ENCODE assay signal across 21 cellular contexts in the genomic region with DNA sequence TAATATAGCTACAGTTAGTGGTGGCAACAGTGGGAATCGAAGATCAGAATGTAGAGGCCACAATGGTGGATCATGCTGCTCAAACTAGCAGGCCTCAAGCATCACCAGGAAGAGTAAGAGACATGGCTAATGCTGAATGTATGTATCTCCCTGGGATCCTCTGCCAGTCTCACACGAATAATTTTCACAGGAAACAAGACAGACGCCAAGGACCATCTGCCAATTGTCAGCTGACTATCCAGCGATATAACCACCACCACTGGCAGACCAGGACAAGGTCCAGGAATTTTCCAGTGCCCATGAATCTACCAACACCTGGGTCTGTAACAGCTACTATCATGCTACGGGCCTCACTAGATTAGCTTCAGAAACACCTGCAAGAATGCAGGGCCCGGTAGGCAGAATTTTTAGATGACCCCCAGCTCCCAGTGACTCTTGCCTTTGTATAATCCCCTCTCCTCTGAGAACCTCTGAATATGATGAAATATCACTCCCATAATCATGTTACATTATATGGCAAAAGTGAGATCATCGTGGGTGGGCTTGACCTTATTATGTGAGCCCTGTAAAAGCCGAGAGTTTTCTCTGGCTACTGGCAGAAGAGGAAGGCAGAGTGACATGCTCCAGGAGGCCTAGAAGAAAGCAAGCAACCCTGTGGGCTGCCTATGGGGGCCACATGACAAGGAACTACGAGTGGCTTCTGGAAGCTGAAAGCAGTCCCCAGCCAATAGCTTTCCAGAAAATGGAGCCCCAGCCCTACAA.
"Had no signal": no experiment of that assay in that cellular context is flagged by ENCODE, and none has a peak within 500 bp of the region (broad histone marks: within the 10 kb centered on the region; RNA-seq: fewer than 3 reads in every experiment).

No MANE protein-coding gene starts in this region.

- H3K9me3 Mint-ChIP-seq: activated naive CD4-positive, alpha-beta T cell treated with anti-CD3 and anti-CD28 coated beads, Interleukin-2, amount 50 U/mL, for 72 hours; activated T-cell treated with anti-CD3 and anti-CD28 coated beads, Interleukin-2, amount 50 U/mL, for 24 hours; natural killer cell treated with Interleukin-12 subunit alpha and Interleukin-12 subunit beta and Interleukin-15 and Interleukin-18, amount 100 ng/mL, for 72 hours had no signal

- H3K27me3 ChIP-seq: esophagus squamous epithelium, foreskin keratinocyte, stomach had no signal

- H3K4me1 ChIP-seq: breast epithelium, esophagus squamous epithelium, foreskin keratinocyte, psoas muscle, stomach had no signal

- H3K36me3 Mint-ChIP-seq: activated CD8-positive, alpha-beta memory T cell treated with anti-CD3 and anti-CD28 coated beads, Interleukin-2, amount 10 ng/mL, durations not matched to agents 7 days and 5 days; activated naive CD4-positive, alpha-beta T cell treated with anti-CD3 and anti-CD28 coated beads, Interleukin-2, amount 50 U/mL, for 72 hours; natural killer cell treated with Interleukin-12 subunit alpha and Interleukin-12 subunit beta and Interleukin-15 and Interleukin-18, amount 100 ng/mL, for 72 hours had no signal

- H3K4me3 Mint-ChIP-seq: activated CD8-positive, alpha-beta memory T cell treated with anti-CD3 and anti-CD28 coated beads, Interleukin-2, amount 10 ng/mL, durations not matched to agents 7 days and 5 days; activated T-cell treated with anti-CD3 and anti-CD28 coated beads, Interleukin-2, amount 50 U/mL, for 24 hours; natural killer cell treated with Interleukin-12 subunit alpha and Interleukin-12 subunit beta and Interleukin-15 and Interleukin-18, amount 100 ng/mL, for 72 hours had no signal

- H3K4me3 ChIP-seq: breast epithelium, dorsolateral prefrontal cortex, esophagus squamous epithelium, heart left ventricle, psoas muscle, stomach, thoracic aorta had no signal

- H3K4me1 Mint-ChIP-seq: activated CD8-positive, alpha-beta memory T cell treated with anti-CD3 and anti-CD28 coated beads, Interleukin-2, amount 10 ng/mL, durations not matched to agents 7 days and 5 days had no signal

- H3K36me3 ChIP-seq: breast epithelium, esophagus squamous epithelium, heart left ventricle, stomach, thoracic aorta had no signal

- DNase-seq: activated CD4-positive, alpha-beta T cell treated with anti-CD3 and anti-CD28 coated beads for 1 hour; activated CD4-positive, alpha-beta T cell treated with anti-CD3 and anti-CD28 coated beads, Interleukin-2, amount 50 U/mL, for 48 hours; activated CD8-positive, alpha-beta memory T cell treated with anti-CD3 and anti-CD28 coated beads, Interleukin-2, amount 10 ng/mL, durations not matched to agents 7 days and 5 days; activated effector memory CD4-positive, alpha-beta T cell treated with Interleukin-2 at 50 U/mL for 16 hours; activated T-cell treated with anti-CD3 and anti-CD28 coated beads, Interleukin-2, amount 50 U/mL, for 24 hours; anterior cingulate cortex; dorsolateral prefrontal cortex; esophagus squamous epithelium; foreskin keratinocyte; mammary epithelial cell; occipital lobe; psoas muscle; stimulated activated CD4-positive, alpha-beta T cell treated with anti-CD3 and anti-CD28 coated beads, Interleukin-15, amount 100 ng/mL, for 24 hours; stimulated activated CD4-positive, alpha-beta T cell treated with anti-CD3 and anti-CD28 coated beads, Interleukin-4, amount 100 ng/mL, for 24 hours; stomach; T1000 had no signal

- H3K27ac ChIP-seq: breast epithelium, dorsolateral prefrontal cortex, esophagus squamous epithelium, foreskin keratinocyte, heart left ventricle, psoas muscle, stomach, thoracic aorta had no signal

- H3K27me3 Mint-ChIP-seq: activated CD8-positive, alpha-beta memory T cell treated with anti-CD3 and anti-CD28 coated beads, Interleukin-2, amount 10 ng/mL, durations not matched to agents 7 days and 5 days had no signal

- H3K27ac Mint-ChIP-seq: activated CD8-positive, alpha-beta memory T cell treated with anti-CD3 and anti-CD28 coated beads, Interleukin-2, amount 10 ng/mL, durations not matched to agents 7 days and 5 days; activated naive CD4-positive, alpha-beta T cell treated with anti-CD3 and anti-CD28 coated beads, Interleukin-2, amount 50 U/mL, for 72 hours; activated T-cell treated with anti-CD3 and anti-CD28 coated beads, Interleukin-2, amount 50 U/mL, for 24 hours; natural killer cell treated with Interleukin-12 subunit alpha and Interleukin-12 subunit beta and Interleukin-15 and Interleukin-18, amount 100 ng/mL, for 72 hours had no signal

- H3K9me3 ChIP-seq: breast epithelium, esophagus squamous epithelium, heart left ventricle, psoas muscle, stomach, thoracic aorta had no signal
